Comparison of ENCODE assay signal across 18 cellular contexts in the genomic region with DNA sequence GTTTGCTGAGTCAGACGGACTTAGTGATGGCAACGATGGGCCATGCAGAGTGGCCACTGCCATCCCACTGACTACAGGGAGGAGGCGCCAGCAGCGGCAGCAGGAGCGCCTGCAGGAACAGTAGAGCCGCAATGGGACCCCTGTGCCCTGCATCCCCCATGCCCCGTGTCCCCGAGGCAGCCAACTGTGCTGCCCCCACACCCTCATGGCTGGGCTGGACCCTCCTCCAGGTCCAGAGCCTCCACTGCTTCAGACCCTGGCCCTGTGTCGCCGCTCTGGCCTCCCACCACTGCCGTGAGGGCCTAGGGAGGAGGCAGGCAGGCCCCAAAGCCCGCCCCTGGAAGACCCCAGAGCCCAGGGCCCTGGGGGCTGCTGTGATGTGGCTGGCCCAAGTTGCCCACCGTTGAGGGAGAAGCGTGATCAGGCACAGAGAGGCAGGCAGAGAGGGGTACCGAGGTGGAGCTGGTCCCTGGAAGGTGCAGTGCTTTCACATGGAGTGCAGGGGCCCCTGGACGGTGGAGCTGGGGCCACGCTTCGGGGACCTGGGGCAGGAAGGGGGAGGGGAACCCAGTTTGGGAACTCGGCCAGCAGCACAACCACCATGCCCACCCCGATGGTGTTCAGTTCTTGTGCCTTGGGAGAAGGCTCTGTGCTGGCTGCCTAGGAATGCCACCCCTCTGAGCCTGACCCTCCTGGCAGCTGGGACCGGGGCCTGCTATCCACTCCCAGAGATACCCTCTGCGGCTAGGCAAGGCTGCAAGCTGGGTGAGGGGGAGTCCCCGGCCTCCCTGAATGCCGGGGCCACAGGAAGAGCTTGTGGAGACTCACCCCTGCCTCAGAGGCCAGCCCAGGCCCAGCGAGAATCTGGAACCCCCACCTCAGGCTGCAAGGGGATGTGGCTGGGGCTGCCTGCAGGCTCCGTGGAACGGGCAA. TPM values are rescaled to one million over a fixed set of nuclear protein-coding genes. Genes with fewer than 3 reads are reported as not detected.
"Had no signal": no experiment of that assay in that cellular context is flagged by ENCODE, and none has a peak within 500 bp of the region (broad histone marks: within the 10 kb centered on the region; RNA-seq: fewer than 3 reads in every experiment).

No MANE protein-coding gene starts in this region.

- H3K4me1 ChIP-seq: left lung, prostate gland, tibial artery had no signal

- H3K9me3 Mint-ChIP-seq: activated naive CD8-positive, alpha-beta T cell treated with anti-CD3 and anti-CD28 coated beads for 36 hours; activated T-cell treated with anti-CD3 and anti-CD28 coated beads, Interleukin-2, amount 50 U/mL, for 24 hours; mesothelial cell of epicardium; natural killer cell; stimulated activated naive CD8-positive, alpha-beta T cell treated with anti-CD3 and anti-CD28 coated beads, Interleukin-15, amount 100 ng/mL, for 72 hours had no signal

- H3K4me1 Mint-ChIP-seq: activated naive CD8-positive, alpha-beta T cell treated with anti-CD3 and anti-CD28 coated beads for 36 hours; natural killer cell; stimulated activated naive CD8-positive, alpha-beta T cell treated with anti-CD3 and anti-CD28 coated beads, Interleukin-15, amount 100 ng/mL, for 72 hours had no signal

- H3K36me3 Mint-ChIP-seq: activated naive CD8-positive, alpha-beta T cell treated with anti-CD3 and anti-CD28 coated beads for 36 hours; mesothelial cell of epicardium; natural killer cell had no signal

- H3K27ac ChIP-seq: coronary artery, foreskin keratinocyte, left lung, prostate gland, tibial artery, WERI-Rb-1 had no signal

- H3K27me3 ChIP-seq: foreskin keratinocyte, left lung had no signal

- H3K9me3 ChIP-seq: prostate gland, tibial artery had no signal

- DNase-seq: activated CD4-positive, alpha-beta T cell treated with anti-CD3 and anti-CD28 coated beads for 1 hour; activated CD4-positive, alpha-beta T cell treated with anti-CD3 and anti-CD28 coated beads, Interleukin-2, amount 50 U/mL, for 1 hour; activated CD8-positive, alpha-beta memory T cell treated with anti-CD3 and anti-CD28 coated beads, Interleukin-2, amount 50 U/mL, for 4 hours; activated naive CD4-positive, alpha-beta T cell treated with Interleukin-2 at 50 U/mL for 16 hours; activated naive CD8-positive, alpha-beta T cell treated with anti-CD3 and anti-CD28 coated beads for 36 hours; activated T-cell treated with anti-CD3 and anti-CD28 coated beads, Interleukin-2, amount 50 U/mL, for 24 hours; cerebellar nuclear complex; foreskin keratinocyte; kidney glomerular epithelial cell; natural killer cell; stimulated activated CD4-positive, alpha-beta T cell treated with anti-CD3 and anti-CD28 coated beads, Interleukin-12 subunit alpha, Interleukin-12 subunit beta, amount 100 ng/mL, for 4 hours; stimulated activated naive CD8-positive, alpha-beta T cell treated with anti-CD3 and anti-CD28 coated beads, Interleukin-15, amount 100 ng/mL, for 72 hours; tibial artery; WERI-Rb-1 had no signal

- H3K4me3 ChIP-seq: coronary artery, left lung, prostate gland, tibial artery had no signal

- ATAC-seq: foreskin keratinocyte; left lung; natural killer cell; stimulated activated naive CD8-positive, alpha-beta T cell treated with anti-CD3 and anti-CD28 coated beads, Interleukin-15, amount 100 ng/mL, for 72 hours had no signal

- H3K27me3 Mint-ChIP-seq: activated naive CD8-positive, alpha-beta T cell treated with anti-CD3 and anti-CD28 coated beads for 36 hours; activated T-cell treated with anti-CD3 and anti-CD28 coated beads, Interleukin-2, amount 50 U/mL, for 24 hours; stimulated activated naive CD8-positive, alpha-beta T cell treated with anti-CD3 and anti-CD28 coated beads, Interleukin-15, amount 100 ng/mL, for 72 hours had no signal

- H3K4me3 Mint-ChIP-seq: activated naive CD8-positive, alpha-beta T cell treated with anti-CD3 and anti-CD28 coated beads for 36 hours; activated T-cell treated with anti-CD3 and anti-CD28 coated beads, Interleukin-2, amount 50 U/mL, for 24 hours; mesothelial cell of epicardium; natural killer cell; stimulated activated naive CD8-positive, alpha-beta T cell treated with anti-CD3 and anti-CD28 coated beads, Interleukin-15, amount 100 ng/mL, for 72 hours had no signal

- H3K36me3 ChIP-seq: left lung, prostate gland, tibial artery, WERI-Rb-1 had no signal

- H3K27ac Mint-ChIP-seq: activated naive CD8-positive, alpha-beta T cell treated with anti-CD3 and anti-CD28 coated beads for 36 hours; activated T-cell treated with anti-CD3 and anti-CD28 coated beads, Interleukin-2, amount 50 U/mL, for 24 hours; mesothelial cell of epicardium; natural killer cell; stimulated activated naive CD8-positive, alpha-beta T cell treated with anti-CD3 and anti-CD28 coated beads, Interleukin-15, amount 100 ng/mL, for 72 hours had no signal

RNA-seq across cellular contexts. Expression of a gene that starts 32.6 kb away (rescaled TPM):
- total RNA-seq: activated naive CD8-positive, alpha-beta T cell treated with anti-CD3 and anti-CD28 coated beads for 36 hours; natural killer cell had no signal
